15 cellular contexts compared by ENCODE assay signal in genomic region chr2:135792401-135793152, GRCh38. TPM values are rescaled to one million over a fixed set of nuclear protein-coding genes. Genes with fewer than 3 reads are reported as not detected.
DNase-seq lines count a peak whose midpoint lies in the region; ATAC-seq and TF ChIP-seq lines count a peak whose summit lies in the region.
"Had no signal": no experiment of that assay in that cellular context is flagged by ENCODE, and none has a peak within 500 bp of the region (broad histone marks: within the 10 kb centered on the region; RNA-seq: fewer than 3 reads in every experiment).

No MANE protein-coding gene starts in this region.

- no peak for TF ChIP-seq POLR2A in breast epithelium (IDR thresholded peaks at IDR 0.05)

- peak; percentile 55 for ATAC-seq in GM18867 (IDR thresholded peaks at IDR 0.05; ENCODE audit: unreplicated experiment)
- ATAC-seq in HG03060 (IDR thresholded peaks at IDR 0.05; ENCODE audit: low read depth, unreplicated experiment), result peak; percentile 35
- ATAC-seq in activated T-helper 17 cell treated with anti-CD3 and anti-CD28 coated beads, Interleukin-2, amount 50 U/mL, for 72 hours (replicated peaks), result peak; percentile 70
- ATAC-seq in HG03280 (IDR thresholded peaks at IDR 0.05; ENCODE audit: unreplicated experiment), result no peak
- ATAC-seq: esophagus mucosa had no signal

- no peaks in the 10 kb centered on the region for H3K27me3 ChIP-seq in breast epithelium
- H3K27me3 ChIP-seq: SJSA1 had no signal

- no peak overlapping the region for H3K4me3 Mint-ChIP-seq in activated T-helper 17 cell treated with anti-CD3 and anti-CD28 coated beads, Interleukin-2, amount 50 U/mL, for 72 hours
- no peak overlapping the region for H3K4me3 Mint-ChIP-seq in osteocyte (ENCODE audit: unreplicated experiment)
- H3K4me3 Mint-ChIP-seq: WTC11 had no signal

- H3K27ac Mint-ChIP-seq in activated T-helper 17 cell treated with anti-CD3 and anti-CD28 coated beads, Interleukin-2, amount 50 U/mL, for 72 hours, result peak overlapping the region; percentile 7
- H3K27ac Mint-ChIP-seq in osteocyte (ENCODE audit: unreplicated experiment), result peak overlapping the region; percentile 79
- H3K27ac Mint-ChIP-seq: WTC11 had no signal

- DNase-seq in osteocyte (ENCODE audit: extremely low spot score, unreplicated experiment), result no peak
- DNase-seq in breast epithelium (ENCODE audit: low spot score in 2 of 2), result no peak
- DNase-seq in NCI-H1436 (lab: John Stamatoyannopoulos, UW), result no peak
- DNase-seq: activated effector memory CD4-positive, alpha-beta T cell treated with Interleukin-2 at 50 U/mL for 16 hours; NCI-H1417 treated with DMSO at 0.1 percent for 48 hours; NCI-H526 had no signal

- H3K9me3 ChIP-seq in breast epithelium, result no peaks in the 10 kb centered on the region
- H3K9me3 ChIP-seq: thoracic aorta had no signal

- intact Hi-C loops in breast epithelium (cut with DNase I; ENCODE audit: low total_unique reads), result no loop called here

- no peaks in the 10 kb centered on the region for H3K4me1 ChIP-seq in breast epithelium

- H3K36me3 Mint-ChIP-seq in activated T-helper 17 cell treated with anti-CD3 and anti-CD28 coated beads, Interleukin-2, amount 50 U/mL, for 72 hours (ENCODE audit: low read depth), result no peaks in the 10 kb centered on the region
- H3K36me3 Mint-ChIP-seq in osteocyte (ENCODE audit: unreplicated experiment), result no peaks in the 10 kb centered on the region
- H3K36me3 Mint-ChIP-seq: WTC11 had no signal

- no peaks in the 10 kb centered on the region for H3K9me3 Mint-ChIP-seq in activated T-helper 17 cell treated with anti-CD3 and anti-CD28 coated beads, Interleukin-2, amount 50 U/mL, for 72 hours
- H3K9me3 Mint-ChIP-seq in osteocyte (ENCODE audit: unreplicated experiment), result no peaks in the 10 kb centered on the region

- no peaks in the 10 kb centered on the region for H3K36me3 ChIP-seq in breast epithelium
- H3K36me3 ChIP-seq: SJSA1, thoracic aorta had no signal

- no peak for TF ChIP-seq CTCF in osteocyte (IDR thresholded peaks at IDR 0.05)
- no peak for TF ChIP-seq CTCF in breast epithelium (IDR thresholded peaks at IDR 0.05)

- H3K27ac ChIP-seq in breast epithelium, result no peak overlapping the region
- H3K27ac ChIP-seq: SJSA1, thoracic aorta had no signal

- no peaks in the 10 kb centered on the region for H3K27me3 Mint-ChIP-seq in activated T-helper 17 cell treated with anti-CD3 and anti-CD28 coated beads, Interleukin-2, amount 50 U/mL, for 72 hours
- no peaks in the 10 kb centered on the region for H3K27me3 Mint-ChIP-seq in osteocyte (ENCODE audit: unreplicated experiment)

- peaks cover 14% of the 10 kb centered on the region for H3K4me1 Mint-ChIP-seq in activated T-helper 17 cell treated with anti-CD3 and anti-CD28 coated beads, Interleukin-2, amount 50 U/mL, for 72 hours
- H3K4me1 Mint-ChIP-seq in osteocyte (ENCODE audit: unreplicated experiment), result peaks cover 29% of the 10 kb centered on the region

- no peak overlapping the region for H3K4me3 ChIP-seq in breast epithelium
- H3K4me3 ChIP-seq: SJSA1, thoracic aorta had no signal

RNA-seq across cellular contexts. Expression of gene LCT, which starts 44.4 kb away (rescaled TPM):
- total RNA-seq in activated T-helper 17 cell treated with anti-CD3 and anti-CD28 coated beads, Interleukin-2, amount 50 U/mL, for 72 hours, result 1 to 10 TPM in 1 of 2 donors, under 1 TPM in 1; 0.45 to 1.0 TPM
- not detected in 2 replicates for total RNA-seq in osteocyte
- not detected for total RNA-seq in breast epithelium
- total RNA-seq: esophagus mucosa, pulmonary artery endothelial cell, SJSA1 had no signal

RNA-seq across cellular contexts. Expression of gene UBXN4, which starts 50.9 kb away (rescaled TPM):
- 100 to 1,000 TPM; 122 to 156 TPM for total RNA-seq in activated T-helper 17 cell treated with anti-CD3 and anti-CD28 coated beads, Interleukin-2, amount 50 U/mL, for 72 hours
- total RNA-seq in osteocyte, result 109 and 118 TPM in 2 replicates
- 100 to 1,000 TPM in 1 of 3 donors, 10 to 100 TPM in 2; 70.2 to 101 (median 89.1) TPM for total RNA-seq in breast epithelium
